Comparison of ENCODE assay signal across 1 cellular context in the genomic region with DNA sequence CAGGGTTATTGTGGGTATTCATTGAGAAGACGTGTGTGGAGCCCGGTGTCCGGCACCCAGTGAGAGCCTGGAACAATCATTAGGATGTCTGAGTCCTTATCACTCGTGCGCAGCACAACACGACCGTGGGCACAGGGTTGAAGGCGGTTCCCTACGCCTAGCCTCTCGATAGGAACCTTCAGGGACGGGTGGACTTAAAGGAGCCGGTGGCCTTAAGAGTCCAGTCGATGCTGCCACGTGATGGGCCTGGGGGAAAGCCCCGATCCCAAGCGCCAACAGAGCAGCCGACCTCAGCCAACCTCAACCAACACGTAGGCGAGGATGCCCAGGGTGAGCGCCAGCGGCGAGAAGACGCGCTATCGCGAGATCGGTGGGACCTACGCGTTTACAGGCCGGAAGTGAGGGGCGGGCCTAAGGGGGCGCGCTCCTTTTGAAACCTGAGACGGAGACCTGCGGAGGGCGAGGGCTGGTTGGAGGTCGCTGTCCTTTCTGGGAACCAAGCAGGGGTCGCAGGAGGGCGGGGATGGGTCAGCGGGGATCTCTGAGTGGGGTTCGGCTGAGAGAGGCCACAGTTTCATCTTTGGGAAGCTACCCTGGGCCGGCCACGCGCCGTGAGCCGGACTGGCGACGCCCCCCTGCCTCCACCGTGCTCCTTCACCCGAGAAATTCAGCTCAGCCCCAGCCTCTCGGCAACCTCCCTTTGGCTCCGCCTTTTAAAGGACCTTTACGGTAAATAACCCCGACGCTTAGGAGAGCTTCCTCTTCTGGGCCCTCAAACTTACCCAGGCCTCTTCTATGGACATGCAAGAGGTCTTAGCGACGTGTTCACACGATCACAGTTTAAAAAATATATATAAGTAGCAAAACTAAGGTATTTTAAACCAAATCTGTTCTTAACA.
TF ChIP-seq lines count a peak whose summit lies in the region.

No MANE protein-coding gene starts in this region.

TF ChIP-seq in neural cell, 6 proteins besides CTCF, POLR2A, EP300 and RAD21:
- TF ChIP-seq, protein P1, sequence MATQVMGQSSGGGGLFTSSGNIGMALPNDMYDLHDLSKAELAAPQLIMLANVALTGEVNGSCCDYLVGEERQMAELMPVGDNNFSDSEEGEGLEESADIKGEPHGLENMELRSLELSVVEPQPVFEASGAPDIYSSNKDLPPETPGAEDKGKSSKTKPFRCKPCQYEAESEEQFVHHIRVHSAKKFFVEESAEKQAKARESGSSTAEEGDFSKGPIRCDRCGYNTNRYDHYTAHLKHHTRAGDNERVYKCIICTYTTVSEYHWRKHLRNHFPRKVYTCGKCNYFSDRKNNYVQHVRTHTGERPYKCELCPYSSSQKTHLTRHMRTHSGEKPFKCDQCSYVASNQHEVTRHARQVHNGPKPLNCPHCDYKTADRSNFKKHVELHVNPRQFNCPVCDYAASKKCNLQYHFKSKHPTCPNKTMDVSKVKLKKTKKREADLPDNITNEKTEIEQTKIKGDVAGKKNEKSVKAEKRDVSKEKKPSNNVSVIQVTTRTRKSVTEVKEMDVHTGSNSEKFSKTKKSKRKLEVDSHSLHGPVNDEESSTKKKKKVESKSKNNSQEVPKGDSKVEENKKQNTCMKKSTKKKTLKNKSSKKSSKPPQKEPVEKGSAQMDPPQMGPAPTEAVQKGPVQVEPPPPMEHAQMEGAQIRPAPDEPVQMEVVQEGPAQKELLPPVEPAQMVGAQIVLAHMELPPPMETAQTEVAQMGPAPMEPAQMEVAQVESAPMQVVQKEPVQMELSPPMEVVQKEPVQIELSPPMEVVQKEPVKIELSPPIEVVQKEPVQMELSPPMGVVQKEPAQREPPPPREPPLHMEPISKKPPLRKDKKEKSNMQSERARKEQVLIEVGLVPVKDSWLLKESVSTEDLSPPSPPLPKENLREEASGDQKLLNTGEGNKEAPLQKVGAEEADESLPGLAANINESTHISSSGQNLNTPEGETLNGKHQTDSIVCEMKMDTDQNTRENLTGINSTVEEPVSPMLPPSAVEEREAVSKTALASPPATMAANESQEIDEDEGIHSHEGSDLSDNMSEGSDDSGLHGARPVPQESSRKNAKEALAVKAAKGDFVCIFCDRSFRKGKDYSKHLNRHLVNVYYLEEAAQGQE (IDR thresholded peaks at IDR 0.05; ENCODE audit: borderline replicate concordance) = peak; percentile 75
- peak; percentile 24 for TF ChIP-seq SMC3 (conservative IDR thresholded peaks at IDR 0.05; ENCODE audit: poor library complexity)
- peak; percentile 96 for TF ChIP-seq MXI1 (conservative IDR thresholded peaks at IDR 0.05; ENCODE audit: poor library complexity, severe bottlenecking)
- TF ChIP-seq POLR2AphosphoS5 (IDR thresholded peaks at IDR 0.05) = peak; percentile 70
- TF ChIP-seq TAF1 (IDR thresholded peaks at IDR 0.05; ENCODE audit: low read depth) = peak; percentile 87
- no peak for TF ChIP-seq EZH2 (IDR thresholded peaks at IDR 0.05; ENCODE audit: borderline replicate concordance, insufficient read depth, low read length, poor library complexity, severe bottlenecking)
